8 cellular contexts compared by ENCODE assay signal in the genomic region with DNA sequence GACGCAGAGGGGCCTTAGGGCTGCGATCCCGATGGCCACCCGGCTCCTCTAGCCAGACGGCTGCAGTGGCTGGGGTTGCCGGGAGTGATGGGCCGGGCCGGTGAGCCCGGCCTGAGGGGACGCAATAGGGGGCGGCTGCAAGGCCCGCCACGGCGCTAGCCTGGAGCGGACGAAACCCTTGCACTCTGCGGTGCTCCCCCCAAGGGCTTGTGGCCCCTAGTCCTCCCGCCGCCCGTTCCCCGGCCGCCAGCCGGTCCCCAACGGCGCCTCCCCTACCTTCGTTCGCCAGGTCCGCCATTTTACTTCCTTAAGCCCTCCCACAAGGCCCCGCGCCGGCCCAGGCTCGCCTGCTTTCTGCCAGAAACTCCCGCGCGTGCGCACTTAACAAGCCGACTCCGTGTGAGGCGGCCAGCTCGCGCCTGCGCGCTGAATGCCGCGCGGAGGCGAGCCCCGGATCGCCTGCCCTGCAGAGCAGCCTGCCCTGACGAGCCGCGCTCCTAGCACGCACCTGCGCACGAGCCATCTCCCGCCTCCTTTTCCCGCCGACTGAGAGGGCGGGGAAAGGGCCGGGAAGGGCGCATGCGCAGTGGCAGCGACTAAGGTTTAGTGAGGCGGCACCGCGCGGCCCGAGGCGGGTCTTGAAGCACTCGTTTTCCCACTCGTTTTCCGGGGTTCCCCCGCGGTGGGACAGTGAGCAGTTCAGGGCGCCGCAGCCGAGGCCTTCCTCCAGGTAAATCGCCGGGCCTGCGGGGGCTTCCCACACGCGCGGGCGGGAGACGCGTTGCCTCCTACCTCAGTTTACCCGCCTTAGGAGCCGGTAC. TPM values are rescaled to one million over a fixed set of nuclear protein-coding genes. Genes with fewer than 3 reads are reported as not detected.
A peak's percentile ranks its signal among the peaks of the same experiment; 100 is the strongest.
DNase-seq lines count a peak whose midpoint lies in the region; ATAC-seq, FAIRE-seq and TF ChIP-seq lines count a peak whose summit lies in the region.

A gene with protein sequence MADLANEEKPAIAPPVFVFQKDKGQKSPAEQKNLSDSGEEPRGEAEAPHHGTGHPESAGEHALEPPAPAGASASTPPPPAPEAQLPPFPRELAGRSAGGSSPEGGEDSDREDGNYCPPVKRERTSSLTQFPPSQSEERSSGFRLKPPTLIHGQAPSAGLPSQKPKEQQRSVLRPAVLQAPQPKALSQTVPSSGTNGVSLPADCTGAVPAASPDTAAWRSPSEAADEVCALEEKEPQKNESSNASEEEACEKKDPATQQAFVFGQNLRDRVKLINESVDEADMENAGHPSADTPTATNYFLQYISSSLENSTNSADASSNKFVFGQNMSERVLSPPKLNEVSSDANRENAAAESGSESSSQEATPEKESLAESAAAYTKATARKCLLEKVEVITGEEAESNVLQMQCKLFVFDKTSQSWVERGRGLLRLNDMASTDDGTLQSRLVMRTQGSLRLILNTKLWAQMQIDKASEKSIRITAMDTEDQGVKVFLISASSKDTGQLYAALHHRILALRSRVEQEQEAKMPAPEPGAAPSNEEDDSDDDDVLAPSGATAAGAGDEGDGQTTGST (minus strand): TSS at position 356 of the 821 bp plus-strand sequence. CDS start 58 bp downstream, at position 298.

- peaks cover 42% of the 10 kb centered on the region for H3K4me1 Mint-ChIP-seq in T-helper 17 cell

- ATAC-seq in HG02885 (IDR thresholded peaks at IDR 0.05; ENCODE audit: poor library complexity, unreplicated experiment), result peak; percentile 91
- ATAC-seq in T-helper 17 cell, result peak; percentile 91
- peak; percentile 97 for ATAC-seq in left ventricle myocardium superior
- peak; percentile 98 to 99 (median 98) for ATAC-seq in psoas muscle

- no peaks in the 10 kb centered on the region for H3K9me3 ChIP-seq in T-helper 17 cell (ENCODE audit: control insufficient read depth, low read length, poor library complexity, severe bottlenecking)
- H3K9me3 ChIP-seq in psoas muscle, result no peaks in the 10 kb centered on the region

- no peak for TF ChIP-seq CTCF in psoas muscle (IDR thresholded peaks at IDR 0.05)

- TF ChIP-seq POLR2A in GM15510 (IDR thresholded peaks at IDR 0.05; ENCODE audit: borderline replicate concordance, extremely low read depth, insufficient read length), result peak; percentile 71

- H3K27ac ChIP-seq in angular gyrus (ENCODE audit: low read depth, low read length), result peak within 1 kb of the TSS; percentile 93
- peak within 1 kb of the TSS; percentile 92 for H3K27ac ChIP-seq in psoas muscle

- peak within 1 kb of the TSS; percentile 95 for H3K27ac Mint-ChIP-seq in T-helper 17 cell

- no peaks in the 10 kb centered on the region for H3K27me3 ChIP-seq in psoas muscle (ENCODE audit: insufficient read depth in 3 of 3, low read length in 2 of 3)

- H3K36me3 ChIP-seq in psoas muscle (ENCODE audit: insufficient read depth in 1 of 2, low read depth in 1 of 2), result peaks cover 7 to 14% of the 10 kb centered on the region in 2 donors

- WGBS in psoas muscle, 3 donors, result 0 to 1% (median 1%) methylated on average over 63 to 88 of the region's 88 CpGs

- H3K27me3 Mint-ChIP-seq in T-helper 17 cell, result no peaks in the 10 kb centered on the region

- peaks cover 29% of the 10 kb centered on the region for H3K4me1 ChIP-seq in psoas muscle

- intact Hi-C loops in left ventricle myocardium superior (cut with micrococcal nuclease), result no loop called here
- intact Hi-C loops in psoas muscle (cut with DNase I), result loop anchor here in 1 of 2 donors (10.0 kb wide), 1 partner anchor 297 kb away; a partner anchor contains a TSS

- peaks cover 8% of the 10 kb centered on the region for H3K36me3 Mint-ChIP-seq in T-helper 17 cell (ENCODE audit: low read depth)

- peak within 1 kb of the TSS; percentile 98 for H3K4me3 Mint-ChIP-seq in T-helper 17 cell

- H3K4me3 ChIP-seq in psoas muscle, result peak within 1 kb of the TSS; percentile 96

- peak; percentile 96 for DNase-seq in NCI-H1694 treated with DMSO at 0.1 percent for 48 hours (lab: John Stamatoyannopoulos, UW)
- DNase-seq in T-helper 17 cell, result peak; percentile 98 to 100 (median 99)
- DNase-seq in left ventricle myocardium superior, result peak; percentile 100
- DNase-seq in psoas muscle, result peak; percentile 99 to 100
- peak; percentile 99 for DNase-seq in urothelium cell line (ENCODE audit: low spot score)

- FAIRE-seq in urothelium cell line (lab: Jason Lieb, UNC), result peak; percentile 17

RNA-seq across cellular contexts. Expression of the gene that starts here (rescaled TPM):
- total RNA-seq in T-helper 17 cell, result 10 to 100 TPM; 76.8 to 86.9 TPM
- total RNA-seq in left ventricle myocardium superior, result 76.6 TPM
- 10 to 100 TPM; 48.4 to 50.0 (median 48.9) TPM for total RNA-seq in psoas muscle
- polyA plus RNA-seq in psoas muscle, result 10 to 100 TPM; 40.5 to 71.7 (median 43.9) TPM

Comparison
In these comparisons a context has a peak if more than half of its experiments do, and no peak if none do; other contexts are left out.
1. Peak in every context shown above with its lines: DNase-seq, ATAC-seq, H3K4me3 ChIP-seq and H3K27ac ChIP-seq.